In the genomic region with DNA sequence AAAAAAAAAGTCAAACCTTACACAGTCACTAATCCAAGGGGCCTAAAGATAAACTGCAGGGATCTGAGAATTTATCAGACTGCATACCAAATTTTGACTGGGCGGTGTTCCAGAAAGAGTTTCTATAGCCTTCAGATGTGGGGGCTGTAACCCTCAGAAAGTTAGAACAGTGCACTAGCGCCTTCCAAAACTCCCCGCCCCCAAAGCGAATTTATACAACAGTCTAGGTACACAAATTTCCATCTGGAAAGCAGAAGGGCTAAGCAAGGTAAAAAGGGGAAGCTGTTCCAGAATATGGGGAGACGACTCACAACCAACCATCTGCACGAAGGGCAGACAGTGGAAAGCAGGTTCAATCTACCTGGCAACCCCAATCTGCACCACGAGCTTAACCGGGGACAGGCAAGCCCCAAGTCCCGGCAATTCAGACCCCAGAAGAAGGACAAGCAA, we compare ENCODE assay signal across 7 cellular contexts. TPM values are rescaled to one million over a fixed set of nuclear protein-coding genes. Genes with fewer than 3 reads are reported as not detected.
A peak's percentile ranks its signal among the peaks of the same experiment; 100 is the strongest.
DNase-seq lines count a peak whose midpoint lies in the region; ATAC-seq and TF ChIP-seq lines count a peak whose summit lies in the region.

No MANE protein-coding gene starts in this region.

- ATAC-seq in HG03432 (IDR thresholded peaks at IDR 0.05; ENCODE audit: unreplicated experiment) (peak; percentile 2), WTC11 (no peak), HG02623 (IDR thresholded peaks at IDR 0.05; ENCODE audit: unreplicated experiment) (no peak), GM21723 (IDR thresholded peaks at IDR 0.05; ENCODE audit: unreplicated experiment) (no peak)

- TF ChIP-seq CTCF in WTC11 (IDR thresholded peaks at IDR 0.05) (no peak), fibroblast of villous mesenchyme (IDR thresholded peaks at IDR 0.05; ENCODE audit: insufficient read depth, low read depth, low read length) (no peak), progenitor cell of endocrine pancreas (IDR thresholded peaks at IDR 0.05; ENCODE audit: unreplicated experiment) (no peak)

- peak overlapping the region; percentile 98 for H3K4me3 ChIP-seq in fibroblast of villous mesenchyme (ENCODE audit: low read depth, low read length)

- CTCF ChIA-PET in WTC11 (lab: Charles Lee) = interaction anchor here (0.9 to 2.8 kb wide), 12 partner anchors 11 to 232 kb away, joined by 3 to 17 read pairs (median 6); no protein-coding TSS in a partner anchor

- POLR2A ChIA-PET in WTC11 (lab: Charles Lee) = interaction anchor here (1.4 kb wide), 1 partner anchor 176 kb away, joined by 3 read pairs; a partner anchor contains a TSS

- H3K4me1 Mint-ChIP-seq in WTC11 (peaks cover 28% of the 10 kb centered on the region), progenitor cell of endocrine pancreas (ENCODE audit: low read depth) (peaks cover 16% of the 10 kb centered on the region)

- H3K36me3 Mint-ChIP-seq in WTC11 = no peaks in the 10 kb centered on the region
- no peaks in the 10 kb centered on the region for H3K36me3 Mint-ChIP-seq in progenitor cell of endocrine pancreas (ENCODE audit: insufficient read depth)

- H3K4me3 Mint-ChIP-seq in WTC11 = peak overlapping the region; percentile 86
- peak overlapping the region; percentile 82 for H3K4me3 Mint-ChIP-seq in progenitor cell of endocrine pancreas (ENCODE audit: low read depth)

- DNase-seq in GM19238 (ENCODE audit: insufficient read length, low spot score) (peak; percentile 45), WTC11 (ENCODE audit: low spot score) (no peak), fibroblast of villous mesenchyme (ENCODE audit: low read depth) (no peak), progenitor cell of endocrine pancreas (ENCODE audit: low spot score, unreplicated experiment) (no peak)

- H3K27ac Mint-ChIP-seq in WTC11 (no peak overlapping the region), progenitor cell of endocrine pancreas (peak overlapping the region; percentile 83)

- H3K9me3 Mint-ChIP-seq in WTC11 (no peaks in the 10 kb centered on the region), progenitor cell of endocrine pancreas (ENCODE audit: low read depth) (no peaks in the 10 kb centered on the region)

- H3K27me3 Mint-ChIP-seq in WTC11 (ENCODE audit: low read depth) = no peaks in the 10 kb centered on the region; the same call in 1 of the 2 replicates
- no peaks in the 10 kb centered on the region for H3K27me3 Mint-ChIP-seq in progenitor cell of endocrine pancreas

TF ChIP-seq in WTC11, 78 proteins besides CTCF, POLR2A, EP300 and RAD21:
- TF ChIP-seq NR2C2 (CRISPR knock-in tag; IDR thresholded peaks at IDR 0.05) = no peak
- TF ChIP-seq, protein P1, sequence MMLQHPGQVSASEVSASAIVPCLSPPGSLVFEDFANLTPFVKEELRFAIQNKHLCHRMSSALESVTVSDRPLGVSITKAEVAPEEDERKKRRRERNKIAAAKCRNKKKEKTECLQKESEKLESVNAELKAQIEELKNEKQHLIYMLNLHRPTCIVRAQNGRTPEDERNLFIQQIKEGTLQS (CRISPR knock-in tag; conservative IDR thresholded peaks at IDR 0.05) = no peak
- TF ChIP-seq PRRX2 (CRISPR knock-in tag; IDR thresholded peaks at IDR 0.05) = no peak
- TF ChIP-seq HMGA2 (CRISPR knock-in tag; IDR thresholded peaks at IDR 0.05) = no peak
- no peak for TF ChIP-seq ZNF416 (CRISPR knock-in tag; IDR thresholded peaks at IDR 0.05)
- TF ChIP-seq, protein P2, sequence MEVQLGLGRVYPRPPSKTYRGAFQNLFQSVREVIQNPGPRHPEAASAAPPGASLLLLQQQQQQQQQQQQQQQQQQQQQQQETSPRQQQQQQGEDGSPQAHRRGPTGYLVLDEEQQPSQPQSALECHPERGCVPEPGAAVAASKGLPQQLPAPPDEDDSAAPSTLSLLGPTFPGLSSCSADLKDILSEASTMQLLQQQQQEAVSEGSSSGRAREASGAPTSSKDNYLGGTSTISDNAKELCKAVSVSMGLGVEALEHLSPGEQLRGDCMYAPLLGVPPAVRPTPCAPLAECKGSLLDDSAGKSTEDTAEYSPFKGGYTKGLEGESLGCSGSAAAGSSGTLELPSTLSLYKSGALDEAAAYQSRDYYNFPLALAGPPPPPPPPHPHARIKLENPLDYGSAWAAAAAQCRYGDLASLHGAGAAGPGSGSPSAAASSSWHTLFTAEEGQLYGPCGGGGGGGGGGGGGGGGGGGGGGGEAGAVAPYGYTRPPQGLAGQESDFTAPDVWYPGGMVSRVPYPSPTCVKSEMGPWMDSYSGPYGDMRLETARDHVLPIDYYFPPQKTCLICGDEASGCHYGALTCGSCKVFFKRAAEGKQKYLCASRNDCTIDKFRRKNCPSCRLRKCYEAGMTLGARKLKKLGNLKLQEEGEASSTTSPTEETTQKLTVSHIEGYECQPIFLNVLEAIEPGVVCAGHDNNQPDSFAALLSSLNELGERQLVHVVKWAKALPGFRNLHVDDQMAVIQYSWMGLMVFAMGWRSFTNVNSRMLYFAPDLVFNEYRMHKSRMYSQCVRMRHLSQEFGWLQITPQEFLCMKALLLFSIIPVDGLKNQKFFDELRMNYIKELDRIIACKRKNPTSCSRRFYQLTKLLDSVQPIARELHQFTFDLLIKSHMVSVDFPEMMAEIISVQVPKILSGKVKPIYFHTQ (CRISPR knock-in tag; IDR thresholded peaks at IDR 0.05) = no peak
- TF ChIP-seq, protein P3, sequence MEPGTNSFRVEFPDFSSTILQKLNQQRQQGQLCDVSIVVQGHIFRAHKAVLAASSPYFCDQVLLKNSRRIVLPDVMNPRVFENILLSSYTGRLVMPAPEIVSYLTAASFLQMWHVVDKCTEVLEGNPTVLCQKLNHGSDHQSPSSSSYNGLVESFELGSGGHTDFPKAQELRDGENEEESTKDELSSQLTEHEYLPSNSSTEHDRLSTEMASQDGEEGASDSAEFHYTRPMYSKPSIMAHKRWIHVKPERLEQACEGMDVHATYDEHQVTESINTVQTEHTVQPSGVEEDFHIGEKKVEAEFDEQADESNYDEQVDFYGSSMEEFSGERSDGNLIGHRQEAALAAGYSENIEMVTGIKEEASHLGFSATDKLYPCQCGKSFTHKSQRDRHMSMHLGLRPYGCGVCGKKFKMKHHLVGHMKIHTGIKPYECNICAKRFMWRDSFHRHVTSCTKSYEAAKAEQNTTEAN (CRISPR knock-in tag; IDR thresholded peaks at IDR 0.05) = no peak
- TF ChIP-seq ZNF423 (CRISPR knock-in tag; IDR thresholded peaks at IDR 0.05) = no peak
- no peak for TF ChIP-seq ZNF263 (CRISPR knock-in tag; IDR thresholded peaks at IDR 0.05; ENCODE audit: low read depth)
- no peak for TF ChIP-seq ELF4 (CRISPR knock-in tag; IDR thresholded peaks at IDR 0.05; ENCODE audit: low read depth)
TF ChIP-seq in WTC11: peak in this region for 0.

RNA-seq across cellular contexts. Expression of a gene that starts 0.8 kb away (rescaled TPM):
- total RNA-seq in WTC11 (2021) (25.4 to 28.8 TPM (median 28.8 TPM) in 3 replicates), fibroblast of villous mesenchyme (38.3 and 58.3 TPM in 2 replicates), progenitor cell of endocrine pancreas (20.3 and 21.2 TPM in 2 replicates)

RNA-seq across cellular contexts. Expression of a gene that starts 58.6 kb away (rescaled TPM):
- not detected in 3 replicates for total RNA-seq in WTC11 (2021)
- total RNA-seq in fibroblast of villous mesenchyme = not detected in 2 replicates
- total RNA-seq in progenitor cell of endocrine pancreas = not detected in 2 replicates
